In genomic region chr22:24156915-24157782, GRCh38 we compare ENCODE assay signal across 1 cellular context.
A peak's percentile ranks its signal among the peaks of the same experiment; 100 is the strongest.
TF ChIP-seq lines count a peak whose summit lies in the region.

No MANE protein-coding gene starts in this region.

TF ChIP-seq in HepG2, 621 proteins besides CTCF, POLR2A, EP300 and RAD21 (continued from another document and continues in another):
- TF ChIP-seq, protein P1, sequence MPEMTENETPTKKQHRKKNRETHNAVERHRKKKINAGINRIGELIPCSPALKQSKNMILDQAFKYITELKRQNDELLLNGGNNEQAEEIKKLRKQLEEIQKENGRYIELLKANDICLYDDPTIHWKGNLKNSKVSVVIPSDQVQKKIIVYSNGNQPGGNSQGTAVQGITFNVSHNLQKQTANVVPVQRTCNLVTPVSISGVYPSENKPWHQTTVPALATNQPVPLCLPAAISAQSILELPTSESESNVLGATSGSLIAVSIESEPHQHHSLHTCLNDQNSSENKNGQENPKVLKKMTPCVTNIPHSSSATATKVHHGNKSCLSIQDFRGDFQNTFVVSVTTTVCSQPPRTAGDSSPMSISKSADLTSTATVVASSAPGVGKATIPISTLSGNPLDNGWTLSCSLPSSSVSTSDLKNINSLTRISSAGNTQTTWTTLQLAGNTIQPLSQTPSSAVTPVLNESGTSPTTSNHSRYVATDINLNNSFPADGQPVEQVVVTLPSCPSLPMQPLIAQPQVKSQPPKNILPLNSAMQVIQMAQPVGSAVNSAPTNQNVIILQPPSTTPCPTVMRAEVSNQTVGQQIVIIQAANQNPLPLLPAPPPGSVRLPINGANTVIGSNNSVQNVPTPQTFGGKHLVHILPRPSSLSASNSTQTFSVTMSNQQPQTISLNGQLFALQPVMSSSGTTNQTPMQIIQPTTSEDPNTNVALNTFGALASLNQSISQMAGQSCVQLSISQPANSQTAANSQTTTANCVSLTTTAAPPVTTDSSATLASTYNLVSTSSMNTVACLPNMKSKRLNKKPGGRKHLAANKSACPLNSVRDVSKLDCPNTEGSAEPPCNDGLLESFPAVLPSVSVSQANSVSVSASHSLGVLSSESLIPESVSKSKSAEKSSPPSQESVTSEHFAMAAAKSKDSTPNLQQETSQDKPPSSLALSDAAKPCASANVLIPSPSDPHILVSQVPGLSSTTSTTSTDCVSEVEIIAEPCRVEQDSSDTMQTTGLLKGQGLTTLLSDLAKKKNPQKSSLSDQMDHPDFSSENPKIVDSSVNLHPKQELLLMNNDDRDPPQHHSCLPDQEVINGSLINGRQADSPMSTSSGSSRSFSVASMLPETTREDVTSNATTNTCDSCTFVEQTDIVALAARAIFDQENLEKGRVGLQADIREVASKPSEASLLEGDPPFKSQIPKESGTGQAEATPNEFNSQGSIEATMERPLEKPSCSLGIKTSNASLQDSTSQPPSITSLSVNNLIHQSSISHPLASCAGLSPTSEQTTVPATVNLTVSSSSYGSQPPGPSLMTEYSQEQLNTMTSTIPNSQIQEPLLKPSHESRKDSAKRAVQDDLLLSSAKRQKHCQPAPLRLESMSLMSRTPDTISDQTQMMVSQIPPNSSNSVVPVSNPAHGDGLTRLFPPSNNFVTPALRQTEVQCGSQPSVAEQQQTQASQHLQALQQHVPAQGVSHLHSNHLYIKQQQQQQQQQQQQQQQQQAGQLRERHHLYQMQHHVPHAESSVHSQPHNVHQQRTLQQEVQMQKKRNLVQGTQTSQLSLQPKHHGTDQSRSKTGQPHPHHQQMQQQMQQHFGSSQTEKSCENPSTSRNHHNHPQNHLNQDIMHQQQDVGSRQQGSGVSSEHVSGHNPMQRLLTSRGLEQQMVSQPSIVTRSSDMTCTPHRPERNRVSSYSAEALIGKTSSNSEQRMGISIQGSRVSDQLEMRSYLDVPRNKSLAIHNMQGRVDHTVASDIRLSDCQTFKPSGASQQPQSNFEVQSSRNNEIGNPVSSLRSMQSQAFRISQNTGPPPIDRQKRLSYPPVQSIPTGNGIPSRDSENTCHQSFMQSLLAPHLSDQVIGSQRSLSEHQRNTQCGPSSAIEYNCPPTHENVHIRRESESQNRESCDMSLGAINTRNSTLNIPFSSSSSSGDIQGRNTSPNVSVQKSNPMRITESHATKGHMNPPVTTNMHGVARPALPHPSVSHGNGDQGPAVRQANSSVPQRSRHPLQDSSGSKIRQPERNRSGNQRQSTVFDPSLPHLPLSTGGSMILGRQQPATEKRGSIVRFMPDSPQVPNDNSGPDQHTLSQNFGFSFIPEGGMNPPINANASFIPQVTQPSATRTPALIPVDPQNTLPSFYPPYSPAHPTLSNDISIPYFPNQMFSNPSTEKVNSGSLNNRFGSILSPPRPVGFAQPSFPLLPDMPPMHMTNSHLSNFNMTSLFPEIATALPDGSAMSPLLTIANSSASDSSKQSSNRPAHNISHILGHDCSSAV (CRISPR knock-in tag; IDR thresholded peaks at IDR 0.05; ENCODE audit: borderline replicate concordance) = no peak
- TF ChIP-seq NR2C2 (CRISPR knock-in tag; IDR thresholded peaks at IDR 0.05; ENCODE audit: borderline replicate concordance) (no peak), HCFC1 (IDR thresholded peaks at IDR 0.05; ENCODE audit: low read depth, low read length) (peak; percentile 21; the same call in 1 of the 2 replicates), ELF3 (CRISPR knock-in tag; IDR thresholded peaks at IDR 0.05) (peak; percentile 46; the same call in 1 of the 2 replicates), POGK (CRISPR knock-in tag; conservative IDR thresholded peaks at IDR 0.05) (peak; percentile 58; the same call in 1 of the 2 replicates), SP5 (CRISPR knock-in tag; IDR thresholded peaks at IDR 0.05; ENCODE audit: borderline replicate concordance, low read depth) (peak; percentile 75), PATZ1 (CRISPR knock-in tag; IDR thresholded peaks at IDR 0.05) (peak; percentile 84), TOE1 (CRISPR knock-in tag; IDR thresholded peaks at IDR 0.05) (0 out of 2 replicates have a peak, but pooled peaks have one; percentile 27), NONO (IDR thresholded peaks at IDR 0.05) (no peak), NONO (CRISPR knock-in tag; conservative IDR thresholded peaks at IDR 0.05) (peak; percentile 83), ZNF547 (CRISPR knock-in tag; IDR thresholded peaks at IDR 0.05) (no peak), KDM2A (CRISPR knock-in tag; IDR thresholded peaks at IDR 0.05; ENCODE audit: borderline replicate concordance, low read depth) (peak; percentile 34; the same call in 1 of the 2 replicates), FOXC1 (CRISPR knock-in tag; IDR thresholded peaks at IDR 0.05; ENCODE audit: borderline replicate concordance) (peak; percentile 74; the same call in 1 of the 2 replicates), KAT7 (CRISPR knock-in tag; IDR thresholded peaks at IDR 0.05; ENCODE audit: borderline replicate concordance) (0 out of 2 replicates have a peak, but pooled peaks have one; percentile 45), CEBPZ (IDR thresholded peaks at IDR 0.05; ENCODE audit: low read length) (no peak), IKZF5 (CRISPR knock-in tag; IDR thresholded peaks at IDR 0.05) (0 out of 2 replicates have a peak, but pooled peaks have one; percentile 41), TARDBP (CRISPR knock-in tag; IDR thresholded peaks at IDR 0.05) (0 out of 2 replicates have a peak, but pooled peaks have one; percentile 15)
- TF ChIP-seq, protein P2, sequence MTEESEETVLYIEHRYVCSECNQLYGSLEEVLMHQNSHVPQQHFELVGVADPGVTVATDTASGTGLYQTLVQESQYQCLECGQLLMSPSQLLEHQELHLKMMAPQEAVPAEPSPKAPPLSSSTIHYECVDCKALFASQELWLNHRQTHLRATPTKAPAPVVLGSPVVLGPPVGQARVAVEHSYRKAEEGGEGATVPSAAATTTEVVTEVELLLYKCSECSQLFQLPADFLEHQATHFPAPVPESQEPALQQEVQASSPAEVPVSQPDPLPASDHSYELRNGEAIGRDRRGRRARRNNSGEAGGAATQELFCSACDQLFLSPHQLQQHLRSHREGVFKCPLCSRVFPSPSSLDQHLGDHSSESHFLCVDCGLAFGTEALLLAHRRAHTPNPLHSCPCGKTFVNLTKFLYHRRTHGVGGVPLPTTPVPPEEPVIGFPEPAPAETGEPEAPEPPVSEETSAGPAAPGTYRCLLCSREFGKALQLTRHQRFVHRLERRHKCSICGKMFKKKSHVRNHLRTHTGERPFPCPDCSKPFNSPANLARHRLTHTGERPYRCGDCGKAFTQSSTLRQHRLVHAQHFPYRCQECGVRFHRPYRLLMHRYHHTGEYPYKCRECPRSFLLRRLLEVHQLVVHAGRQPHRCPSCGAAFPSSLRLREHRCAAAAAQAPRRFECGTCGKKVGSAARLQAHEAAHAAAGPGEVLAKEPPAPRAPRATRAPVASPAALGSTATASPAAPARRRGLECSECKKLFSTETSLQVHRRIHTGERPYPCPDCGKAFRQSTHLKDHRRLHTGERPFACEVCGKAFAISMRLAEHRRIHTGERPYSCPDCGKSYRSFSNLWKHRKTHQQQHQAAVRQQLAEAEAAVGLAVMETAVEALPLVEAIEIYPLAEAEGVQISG (CRISPR knock-in tag; IDR thresholded peaks at IDR 0.05) = peak; percentile 55; the same call in 1 of the 2 replicates
- TF ChIP-seq, protein P3, sequence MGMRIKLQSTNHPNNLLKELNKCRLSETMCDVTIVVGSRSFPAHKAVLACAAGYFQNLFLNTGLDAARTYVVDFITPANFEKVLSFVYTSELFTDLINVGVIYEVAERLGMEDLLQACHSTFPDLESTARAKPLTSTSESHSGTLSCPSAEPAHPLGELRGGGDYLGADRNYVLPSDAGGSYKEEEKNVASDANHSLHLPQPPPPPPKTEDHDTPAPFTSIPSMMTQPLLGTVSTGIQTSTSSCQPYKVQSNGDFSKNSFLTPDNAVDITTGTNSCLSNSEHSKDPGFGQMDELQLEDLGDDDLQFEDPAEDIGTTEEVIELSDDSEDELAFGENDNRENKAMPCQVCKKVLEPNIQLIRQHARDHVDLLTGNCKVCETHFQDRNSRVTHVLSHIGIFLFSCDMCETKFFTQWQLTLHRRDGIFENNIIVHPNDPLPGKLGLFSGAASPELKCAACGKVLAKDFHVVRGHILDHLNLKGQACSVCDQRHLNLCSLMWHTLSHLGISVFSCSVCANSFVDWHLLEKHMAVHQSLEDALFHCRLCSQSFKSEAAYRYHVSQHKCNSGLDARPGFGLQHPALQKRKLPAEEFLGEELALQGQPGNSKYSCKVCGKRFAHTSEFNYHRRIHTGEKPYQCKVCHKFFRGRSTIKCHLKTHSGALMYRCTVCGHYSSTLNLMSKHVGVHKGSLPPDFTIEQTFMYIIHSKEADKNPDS (CRISPR knock-in tag; IDR thresholded peaks at IDR 0.05) = peak; percentile 46; the same call in 1 of the 2 replicates
- TF ChIP-seq, protein P4, sequence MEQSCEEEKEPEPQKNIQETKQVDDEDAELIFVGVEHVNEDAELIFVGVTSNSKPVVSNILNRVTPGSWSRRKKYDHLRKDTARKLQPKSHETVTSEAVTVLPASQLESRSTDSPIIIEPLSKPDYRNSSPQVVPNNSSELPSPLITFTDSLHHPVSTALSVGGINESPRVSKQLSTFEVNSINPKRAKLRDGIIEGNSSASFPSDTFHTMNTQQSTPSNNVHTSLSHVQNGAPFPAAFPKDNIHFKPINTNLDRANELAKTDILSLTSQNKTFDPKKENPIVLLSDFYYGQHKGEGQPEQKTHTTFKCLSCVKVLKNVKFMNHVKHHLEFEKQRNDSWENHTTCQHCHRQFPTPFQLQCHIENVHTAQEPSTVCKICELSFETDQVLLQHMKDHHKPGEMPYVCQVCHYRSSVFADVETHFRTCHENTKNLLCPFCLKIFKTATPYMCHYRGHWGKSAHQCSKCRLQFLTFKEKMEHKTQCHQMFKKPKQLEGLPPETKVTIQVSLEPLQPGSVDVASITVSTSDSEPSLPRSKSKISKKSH (CRISPR knock-in tag; IDR thresholded peaks at IDR 0.05; ENCODE audit: borderline replicate concordance) = no peak
- TF ChIP-seq, protein P5, sequence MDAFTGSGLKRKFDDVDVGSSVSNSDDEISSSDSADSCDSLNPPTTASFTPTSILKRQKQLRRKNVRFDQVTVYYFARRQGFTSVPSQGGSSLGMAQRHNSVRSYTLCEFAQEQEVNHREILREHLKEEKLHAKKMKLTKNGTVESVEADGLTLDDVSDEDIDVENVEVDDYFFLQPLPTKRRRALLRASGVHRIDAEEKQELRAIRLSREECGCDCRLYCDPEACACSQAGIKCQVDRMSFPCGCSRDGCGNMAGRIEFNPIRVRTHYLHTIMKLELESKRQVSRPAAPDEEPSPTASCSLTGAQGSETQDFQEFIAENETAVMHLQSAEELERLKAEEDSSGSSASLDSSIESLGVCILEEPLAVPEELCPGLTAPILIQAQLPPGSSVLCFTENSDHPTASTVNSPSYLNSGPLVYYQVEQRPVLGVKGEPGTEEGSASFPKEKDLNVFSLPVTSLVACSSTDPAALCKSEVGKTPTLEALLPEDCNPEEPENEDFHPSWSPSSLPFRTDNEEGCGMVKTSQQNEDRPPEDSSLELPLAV (CRISPR knock-in tag; conservative IDR thresholded peaks at IDR 0.05; ENCODE audit: low read depth) = no peak
- TF ChIP-seq, protein P6, sequence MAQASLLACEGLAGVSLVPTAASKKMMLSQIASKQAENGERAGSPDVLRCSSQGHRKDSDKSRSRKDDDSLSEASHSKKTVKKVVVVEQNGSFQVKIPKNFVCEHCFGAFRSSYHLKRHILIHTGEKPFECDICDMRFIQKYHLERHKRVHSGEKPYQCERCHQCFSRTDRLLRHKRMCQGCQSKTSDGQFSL (CRISPR knock-in tag; IDR thresholded peaks at IDR 0.05) = peak; percentile 80; the same call in 1 of the 2 replicates
